12 cellular contexts compared by ENCODE assay signal in the genomic region with DNA sequence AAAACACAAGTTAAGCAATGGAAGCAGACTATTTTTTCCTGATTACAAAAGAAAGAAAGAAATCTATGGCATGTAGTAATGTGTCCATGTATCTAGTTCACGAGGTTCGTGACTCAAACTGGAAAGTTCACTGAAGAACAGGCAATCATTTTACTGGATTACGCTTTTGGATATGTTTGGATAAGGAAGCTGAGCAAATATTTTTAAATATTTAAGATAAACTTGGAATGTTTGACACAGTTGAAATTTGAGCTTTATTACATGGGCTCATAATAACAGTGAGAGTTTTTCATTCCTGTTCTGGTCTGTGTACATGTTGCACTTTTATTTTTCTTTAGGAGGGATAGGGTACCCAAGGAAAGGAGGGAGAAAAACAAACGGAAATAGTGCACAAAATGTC.
A peak's percentile ranks its signal among the peaks of the same experiment; 100 is the strongest.
DNase-seq lines count a peak whose midpoint lies in the region; ATAC-seq and TF ChIP-seq lines count a peak whose summit lies in the region.
"Had no signal": no experiment of that assay in that cellular context is flagged by ENCODE, and none has a peak within 500 bp of the region (broad histone marks: within the 10 kb centered on the region; RNA-seq: fewer than 3 reads in every experiment).

No MANE protein-coding gene starts in this region.

- no peaks in the 10 kb centered on the region for H3K27me3 Mint-ChIP-seq in mesothelial cell of epicardium (ENCODE audit: low read depth)
- H3K27me3 Mint-ChIP-seq in stimulated activated naive B cell treated with anti-CD40 and anti-IgM and Interleukin-4, amounts not matched to agents 10 μg/mL and 1 μg/mL and 100 μg/mL, for 72 hours = peaks cover 0 to 2% of the 10 kb centered on the region in 2 donors

- H3K9me3 Mint-ChIP-seq in mesothelial cell of epicardium = peaks cover 2% of the 10 kb centered on the region
- H3K9me3 Mint-ChIP-seq in stimulated activated naive B cell treated with anti-CD40 and anti-IgM and Interleukin-4, amounts not matched to agents 10 μg/mL and 1 μg/mL and 100 μg/mL, for 72 hours = peaks cover 2% of the 10 kb centered on the region in 2 donors

- no peak overlapping the region for H3K4me3 Mint-ChIP-seq in mesothelial cell of epicardium
- H3K4me3 Mint-ChIP-seq in stimulated activated naive B cell treated with anti-CD40 and anti-IgM and Interleukin-4, amounts not matched to agents 10 μg/mL and 1 μg/mL and 100 μg/mL, for 72 hours = no peak overlapping the region
- H3K4me3 Mint-ChIP-seq: endodermal cell had no signal

- H3K27ac ChIP-seq in coronary artery = peak overlapping the region; percentile 50 to 65
- H3K27ac ChIP-seq: parathyroid adenoma had no signal

- peak; percentile 6 for DNase-seq in AG08396 (ENCODE audit: low spot score)
- DNase-seq in HuH-7 (ENCODE audit: low spot score) = peak; percentile 5
- no peak for DNase-seq in coronary artery (ENCODE audit: low spot score)
- no peak for DNase-seq in mesothelial cell of epicardium (ENCODE audit: low spot score in 2 of 2, unreplicated experiment in 2 of 2)
- no peak for DNase-seq in COR-L47 (lab: John Stamatoyannopoulos, UW)
- no peak for DNase-seq in stimulated activated naive B cell treated with anti-CD40 and anti-IgM and Interleukin-4, amounts not matched to agents 10 μg/mL and 1 μg/mL and 100 μg/mL, for 72 hours
- no peak for DNase-seq in stimulated activated CD4-positive, alpha-beta T cell treated with anti-CD3 and anti-CD28 coated beads, Interleukin-2, amount 100 ng/mL, for 24 hours
- DNase-seq: activated CD4-positive, alpha-beta T cell treated with anti-CD3 and anti-CD28 coated beads for 4 hours; uterus had no signal

- no peak for TF ChIP-seq CTCF in coronary artery (IDR thresholded peaks at IDR 0.05)
- no peak for TF ChIP-seq CTCF in mesothelial cell of epicardium (IDR thresholded peaks at IDR 0.05; ENCODE audit: unreplicated experiment)

- peak overlapping the region; percentile 81 for H3K27ac Mint-ChIP-seq in mesothelial cell of epicardium
- H3K27ac Mint-ChIP-seq in stimulated activated naive B cell treated with anti-CD40 and anti-IgM and Interleukin-4, amounts not matched to agents 10 μg/mL and 1 μg/mL and 100 μg/mL, for 72 hours = no peak overlapping the region
- H3K27ac Mint-ChIP-seq: endodermal cell had no signal

- ATAC-seq in GM19467 (IDR thresholded peaks at IDR 0.05; ENCODE audit: unreplicated experiment) = no peak
- ATAC-seq in stimulated activated naive B cell treated with anti-CD40 and anti-IgM and Interleukin-4, amounts not matched to agents 10 μg/mL and 1 μg/mL and 100 μg/mL, for 72 hours (replicated peaks) = no peak

- peaks cover 41% of the 10 kb centered on the region for H3K4me1 Mint-ChIP-seq in mesothelial cell of epicardium
- H3K4me1 Mint-ChIP-seq in stimulated activated naive B cell treated with anti-CD40 and anti-IgM and Interleukin-4, amounts not matched to agents 10 μg/mL and 1 μg/mL and 100 μg/mL, for 72 hours = peaks cover 0 to 7% of the 10 kb centered on the region in 2 donors

- H3K36me3 Mint-ChIP-seq in mesothelial cell of epicardium = peaks cover 2% of the 10 kb centered on the region
- H3K36me3 Mint-ChIP-seq in stimulated activated naive B cell treated with anti-CD40 and anti-IgM and Interleukin-4, amounts not matched to agents 10 μg/mL and 1 μg/mL and 100 μg/mL, for 72 hours = no peaks in the 10 kb centered on the region

- peak overlapping the region; percentile 20 for H3K4me3 ChIP-seq in coronary artery
- H3K4me3 ChIP-seq: uterus had no signal

Comparison
In these comparisons a context has a peak if more than half of its experiments do, and no peak if none do; other contexts are left out.
1. DNase-seq: peak in AG08396 (single experiment) and HuH-7 (single experiment); none in coronary artery (single experiment), mesothelial cell of epicardium (0 of 2), COR-L47 (single experiment), stimulated activated naive B cell treated with anti-CD40 and anti-IgM and Interleukin-4, amounts not matched to agents 10 μg/mL and 1 μg/mL and 100 μg/mL, for 72 hours (single experiment) and stimulated activated CD4-positive, alpha-beta T cell treated with anti-CD3 and anti-CD28 coated beads, Interleukin-2, amount 100 ng/mL, for 24 hours (0 of 2).